Comparison of ENCODE assay signal across 12 cellular contexts in the genomic region with DNA sequence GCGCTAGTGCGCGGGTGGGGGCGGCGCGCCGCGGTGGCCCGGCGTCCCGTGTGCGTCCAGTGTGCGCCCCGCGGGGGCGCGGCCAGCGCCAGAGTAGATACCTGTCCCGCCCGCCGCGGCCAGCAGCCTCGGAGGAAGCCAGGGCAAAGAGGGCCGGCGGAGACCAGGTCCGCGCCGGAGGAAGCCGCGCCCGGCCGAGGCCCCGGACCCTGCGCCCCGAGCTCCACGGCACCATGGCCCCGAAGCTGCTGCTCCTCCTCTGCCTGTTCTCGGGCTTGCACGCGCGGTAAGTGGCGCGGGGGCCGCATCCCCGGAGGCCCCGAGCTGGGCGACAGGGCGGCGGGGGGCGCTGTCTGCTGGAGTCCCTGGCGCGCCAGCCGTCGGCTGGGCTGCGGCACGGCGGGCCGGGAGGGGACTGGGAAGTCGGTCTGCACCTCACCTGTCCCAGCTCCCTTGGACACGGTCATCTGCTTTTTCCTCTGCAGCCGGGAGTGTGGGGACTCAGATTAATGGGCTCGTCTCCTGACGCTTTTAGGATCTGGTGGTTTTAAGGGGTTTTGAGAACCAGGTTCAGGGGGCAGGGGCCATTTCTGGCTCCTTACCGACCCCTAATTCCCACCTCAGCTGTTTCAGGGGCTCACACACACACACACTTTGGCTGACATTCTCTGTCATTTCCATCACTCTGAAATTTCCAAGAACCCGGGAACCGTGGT. TPM values are rescaled to one million over a fixed set of nuclear protein-coding genes. Genes with fewer than 3 reads are reported as not detected.
DNase-seq lines count a peak whose midpoint lies in the region; ATAC-seq and TF ChIP-seq lines count a peak whose summit lies in the region.
"Had no signal": no experiment of that assay in that cellular context is flagged by ENCODE, and none has a peak within 500 bp of the region (broad histone marks: within the 10 kb centered on the region; RNA-seq: fewer than 3 reads in every experiment).

No MANE protein-coding gene starts in this region.

- no peaks in the 10 kb centered on the region for H3K36me3 Mint-ChIP-seq in nephron (ENCODE audit: low read depth)

- TF ChIP-seq CTCF in left ventricle myocardium inferior (IDR thresholded peaks at IDR 0.05; ENCODE audit: borderline replicate concordance), result no peak
- peak in 1 of 3 experiments; percentile 16 for TF ChIP-seq CTCF in nephron (IDR thresholded peaks at IDR 0.05; ENCODE audit: unreplicated experiment in 3 of 3)

- no peaks in the 10 kb centered on the region for H3K4me1 ChIP-seq in left ventricle myocardium inferior

- H3K9me3 Mint-ChIP-seq in nephron, result no peaks in the 10 kb centered on the region

- no peaks in the 10 kb centered on the region for H3K36me3 ChIP-seq in left ventricle myocardium inferior

- peaks cover 59% of the 10 kb centered on the region for H3K27me3 Mint-ChIP-seq in nephron (ENCODE audit: low read depth)

- DNase-seq in left ventricle myocardium inferior, result no peak
- no peak for DNase-seq in Right ventricle myocardium inferior (ENCODE audit: missing footprints)
- peak; percentile 64 for DNase-seq in ecto neural progenitor cell (ENCODE audit: low spot score)
- no peak for DNase-seq in activated CD4-positive, CD25-positive, alpha-beta regulatory T cell (lab: John Stamatoyannopoulos, UW)
- no peak for DNase-seq in epidermal melanocyte (ENCODE audit: insufficient read length, low spot score)
- no peak for DNase-seq in stimulated activated CD4-positive, alpha-beta T cell treated with anti-CD3 and anti-CD28 coated beads, Interleukin-4, amount 100 ng/mL, for 24 hours
- DNase-seq: activated T-cell treated with anti-CD3 and anti-CD28 coated beads for 4 hours, NCI-H2227 treated with DMSO at 0.1 percent for 48 hours had no signal

- intact Hi-C loops in left ventricle myocardium inferior (cut with micrococcal nuclease) (no loop called here), Right ventricle myocardium inferior (cut with DNase I) (no loop called here)

- peaks cover 10% of the 10 kb centered on the region for H3K4me1 Mint-ChIP-seq in nephron

- ATAC-seq in Right ventricle myocardium inferior, result no peak
- no peak for ATAC-seq in HG02763 (IDR thresholded peaks at IDR 0.05; ENCODE audit: unreplicated experiment)

- H3K4me3 ChIP-seq in left ventricle myocardium inferior, result peak overlapping the region; percentile 40

- H3K27ac Mint-ChIP-seq in nephron, result peak overlapping the region in 1 of 3 experiments; percentile 66

- H3K27ac ChIP-seq in left ventricle myocardium inferior (replicated peaks), result no peak overlapping the region

- peaks cover 79% of the 10 kb centered on the region for H3K27me3 ChIP-seq in left ventricle myocardium inferior (ENCODE audit: low read depth)

- peak overlapping the region; percentile 81 to 94 (median 93) for H3K4me3 Mint-ChIP-seq in nephron

- no peaks in the 10 kb centered on the region for H3K9me3 ChIP-seq in left ventricle myocardium inferior (replicated peaks)

RNA-seq across cellular contexts. Expression of a gene that starts 0.5 kb away (rescaled TPM):
- total RNA-seq in left ventricle myocardium inferior (not detected), Right ventricle myocardium inferior (not detected)
- total RNA-seq: endothelial cell of umbilical vein, LHCN-M2 had no signal
